Comparison of ENCODE assay signal across 18 cellular contexts in genomic region chr10:1529806-1530413, GRCh38.
"Had no signal": no experiment of that assay in that cellular context is flagged by ENCODE, and none has a peak within 500 bp of the region (broad histone marks: within the 10 kb centered on the region; RNA-seq: fewer than 3 reads in every experiment).

No MANE protein-coding gene starts in this region.

- H3K9me3 Mint-ChIP-seq: immature natural killer cell; nephron; stimulated activated naive CD8-positive, alpha-beta T cell treated with anti-CD3 and anti-CD28 coated beads, Interleukin-15, Interleukin-2, amounts not matched to agents 100 ng/mL and 50 ng/mL, for 24 hours had no signal

- H3K36me3 Mint-ChIP-seq: immature natural killer cell; memory B cell; stimulated activated memory B cell treated with anti-CD40 and anti-IgM and Interleukin-4, amounts not matched to agents 10 μg/mL and 1 μg/mL and 100 μg/mL, for 72 hours had no signal

- ATAC-seq: gastroesophageal sphincter; left cardiac atrium; lower lobe of right lung; right cardiac atrium; stimulated activated memory B cell treated with anti-CD40 and anti-IgM and Interleukin-4, amounts not matched to agents 10 μg/mL and 1 μg/mL and 100 μg/mL, for 72 hours had no signal

- DNase-seq: colonic mucosa; dermis blood vessel endothelial cell; esophagus squamous epithelium; foreskin fibroblast; immature natural killer cell; left cardiac atrium; left ventricle myocardium inferior; lower lobe of right lung; naive B cell; right cardiac atrium; stimulated activated CD4-positive, alpha-beta T cell treated with anti-CD3 and anti-CD28 coated beads, Interleukin-4, amount 100 ng/mL, for 1 hour; stimulated activated CD8-positive, alpha-beta memory T cell treated with anti-CD3 and anti-CD28 coated beads, Interleukin-4, amount 100 ng/mL, for 48 hours had no signal

- H3K27ac Mint-ChIP-seq: immature natural killer cell; memory B cell; nephron; progenitor cell of endocrine pancreas; stimulated activated memory B cell treated with anti-CD40 and anti-IgM and Interleukin-4, amounts not matched to agents 10 μg/mL and 1 μg/mL and 100 μg/mL, for 72 hours; stimulated activated naive CD8-positive, alpha-beta T cell treated with anti-CD3 and anti-CD28 coated beads, Interleukin-15, Interleukin-2, amounts not matched to agents 100 ng/mL and 50 ng/mL, for 24 hours had no signal

- H3K4me1 Mint-ChIP-seq: nephron had no signal

- H3K4me3 Mint-ChIP-seq: immature natural killer cell; memory B cell; naive B cell; nephron; stimulated activated memory B cell treated with anti-CD40 and anti-IgM and Interleukin-4, amounts not matched to agents 10 μg/mL and 1 μg/mL and 100 μg/mL, for 72 hours; stimulated activated naive CD8-positive, alpha-beta T cell treated with anti-CD3 and anti-CD28 coated beads, Interleukin-15, Interleukin-2, amounts not matched to agents 100 ng/mL and 50 ng/mL, for 24 hours had no signal
